1 cellular context compared by ENCODE assay signal in the genomic region with DNA sequence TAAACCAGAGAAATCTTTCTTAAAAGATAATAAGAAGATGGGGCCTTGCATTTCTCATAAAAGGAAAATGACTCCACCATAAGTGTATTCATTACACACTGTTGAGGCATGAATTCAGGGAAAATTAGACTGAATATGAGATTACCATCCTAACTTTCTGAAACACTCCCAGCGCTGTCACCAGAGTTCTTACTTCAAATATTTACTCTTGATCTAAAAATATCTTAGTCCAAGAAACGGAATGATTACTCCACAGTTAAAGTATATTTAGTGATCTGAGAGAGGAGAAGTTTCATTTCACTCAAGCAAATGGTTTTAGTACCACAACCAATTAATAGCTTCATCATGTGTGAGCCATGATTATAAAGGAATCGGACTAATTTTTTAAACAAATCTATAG.
TF ChIP-seq lines count a peak whose summit lies in the region.

No MANE protein-coding gene starts in this region.

TF ChIP-seq in HepG2, 621 proteins besides CTCF, POLR2A, EP300 and RAD21 (continued from another document):
- TF ChIP-seq, protein P1, sequence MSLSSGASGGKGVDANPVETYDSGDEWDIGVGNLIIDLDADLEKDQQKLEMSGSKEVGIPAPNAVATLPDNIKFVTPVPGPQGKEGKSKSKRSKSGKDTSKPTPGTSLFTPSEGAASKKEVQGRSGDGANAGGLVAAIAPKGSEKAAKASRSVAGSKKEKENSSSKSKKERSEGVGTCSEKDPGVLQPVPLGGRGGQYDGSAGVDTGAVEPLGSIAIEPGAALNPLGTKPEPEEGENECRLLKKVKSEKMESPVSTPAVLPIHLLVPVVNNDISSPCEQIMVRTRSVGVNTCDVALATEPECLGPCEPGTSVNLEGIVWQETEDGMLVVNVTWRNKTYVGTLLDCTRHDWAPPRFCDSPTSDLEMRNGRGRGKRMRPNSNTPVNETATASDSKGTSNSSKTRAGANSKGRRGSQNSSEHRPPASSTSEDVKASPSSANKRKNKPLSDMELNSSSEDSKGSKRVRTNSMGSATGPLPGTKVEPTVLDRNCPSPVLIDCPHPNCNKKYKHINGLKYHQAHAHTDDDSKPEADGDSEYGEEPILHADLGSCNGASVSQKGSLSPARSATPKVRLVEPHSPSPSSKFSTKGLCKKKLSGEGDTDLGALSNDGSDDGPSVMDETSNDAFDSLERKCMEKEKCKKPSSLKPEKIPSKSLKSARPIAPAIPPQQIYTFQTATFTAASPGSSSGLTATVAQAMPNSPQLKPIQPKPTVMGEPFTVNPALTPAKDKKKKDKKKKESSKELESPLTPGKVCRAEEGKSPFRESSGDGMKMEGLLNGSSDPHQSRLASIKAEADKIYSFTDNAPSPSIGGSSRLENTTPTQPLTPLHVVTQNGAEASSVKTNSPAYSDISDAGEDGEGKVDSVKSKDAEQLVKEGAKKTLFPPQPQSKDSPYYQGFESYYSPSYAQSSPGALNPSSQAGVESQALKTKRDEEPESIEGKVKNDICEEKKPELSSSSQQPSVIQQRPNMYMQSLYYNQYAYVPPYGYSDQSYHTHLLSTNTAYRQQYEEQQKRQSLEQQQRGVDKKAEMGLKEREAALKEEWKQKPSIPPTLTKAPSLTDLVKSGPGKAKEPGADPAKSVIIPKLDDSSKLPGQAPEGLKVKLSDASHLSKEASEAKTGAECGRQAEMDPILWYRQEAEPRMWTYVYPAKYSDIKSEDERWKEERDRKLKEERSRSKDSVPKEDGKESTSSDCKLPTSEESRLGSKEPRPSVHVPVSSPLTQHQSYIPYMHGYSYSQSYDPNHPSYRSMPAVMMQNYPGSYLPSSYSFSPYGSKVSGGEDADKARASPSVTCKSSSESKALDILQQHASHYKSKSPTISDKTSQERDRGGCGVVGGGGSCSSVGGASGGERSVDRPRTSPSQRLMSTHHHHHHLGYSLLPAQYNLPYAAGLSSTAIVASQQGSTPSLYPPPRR (CRISPR knock-in tag; IDR thresholded peaks at IDR 0.05; ENCODE audit: borderline replicate concordance) = no peak
- no peak for TF ChIP-seq ZFP62 (CRISPR knock-in tag; IDR thresholded peaks at IDR 0.05)
- TF ChIP-seq ZFYVE20 (CRISPR knock-in tag; IDR thresholded peaks at IDR 0.05; ENCODE audit: borderline replicate concordance, low read depth) = no peak
- TF ChIP-seq ETV5 (CRISPR knock-in tag; IDR thresholded peaks at IDR 0.05; ENCODE audit: borderline replicate concordance) = no peak
